1 cellular context compared by ENCODE assay signal in genomic region chr7:45347804-45348203, GRCh38.
TF ChIP-seq lines count a peak whose summit lies in the region.

No MANE protein-coding gene starts in this region.

TF ChIP-seq in HEK293, 187 proteins besides CTCF, POLR2A, EP300 and RAD21 (continued from another document):
- 0 out of 2 replicates have a peak, but pooled peaks have one; percentile 27 for TF ChIP-seq HIC1 (tag by site-specific recombination; IDR thresholded peaks at IDR 0.05)
- no peak for TF ChIP-seq ZNF426 (tag by site-specific recombination; IDR thresholded peaks at IDR 0.05)
- TF ChIP-seq KLF8 (tag by site-specific recombination; IDR thresholded peaks at IDR 0.05), result no peak
- TF ChIP-seq ZNF23 (tag by site-specific recombination; IDR thresholded peaks at IDR 0.05; ENCODE audit: borderline replicate concordance), result no peak
- no peak for TF ChIP-seq ZNF521 (tag by site-specific recombination; IDR thresholded peaks at IDR 0.05)
- no peak for TF ChIP-seq SP2 (tag by site-specific recombination; IDR thresholded peaks at IDR 0.05)
- no peak for TF ChIP-seq SP3 (tag by site-specific recombination; IDR thresholded peaks at IDR 0.05)
- TF ChIP-seq ZNF670 (tag by site-specific recombination; IDR thresholded peaks at IDR 0.05; ENCODE audit: low read depth), result no peak
- TF ChIP-seq ZNF404 (tag by site-specific recombination; IDR thresholded peaks at IDR 0.05), result no peak
- TF ChIP-seq ZNF140 (tag by site-specific recombination; IDR thresholded peaks at IDR 0.05), result no peak
- peak; percentile 51; the same call in 1 of the 2 replicates for TF ChIP-seq PRDM6 (tag by site-specific recombination; IDR thresholded peaks at IDR 0.05)
- TF ChIP-seq KLF10 (tag by site-specific recombination; IDR thresholded peaks at IDR 0.05), result no peak
- TF ChIP-seq ZBTB20 (tag by site-specific recombination; IDR thresholded peaks at IDR 0.05), result no peak
- no peak for TF ChIP-seq INSM2 (tag by site-specific recombination; IDR thresholded peaks at IDR 0.05)
- no peak for TF ChIP-seq ZNF768 (tag by site-specific recombination; IDR thresholded peaks at IDR 0.05)
